In the genomic region with DNA sequence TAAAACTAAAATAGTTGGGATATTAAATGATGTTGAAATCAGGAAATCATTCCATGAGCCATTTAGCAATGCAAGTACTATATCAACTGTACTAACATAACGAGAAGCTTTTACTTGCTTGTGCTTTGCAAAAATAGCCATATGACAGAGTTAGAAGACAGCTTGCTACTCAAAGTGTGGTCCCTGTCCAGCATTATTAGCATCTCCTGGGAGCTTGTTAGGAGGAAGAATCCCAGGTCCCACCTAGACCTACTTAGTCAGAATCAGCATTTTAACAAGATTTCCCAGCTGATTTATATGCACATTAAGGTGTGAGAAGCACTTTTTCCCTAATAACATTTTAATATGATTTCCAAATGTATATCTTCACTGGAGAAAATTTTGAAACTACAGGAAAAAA, we compare ENCODE assay signal across 21 cellular contexts.
"Had no signal": no experiment of that assay in that cellular context is flagged by ENCODE, and none has a peak within 500 bp of the region (broad histone marks: within the 10 kb centered on the region; RNA-seq: fewer than 3 reads in every experiment).

No MANE protein-coding gene starts in this region.

- H3K36me3 ChIP-seq: lower lobe of right lung, tibial nerve had no signal

- H3K4me1 ChIP-seq: lower lobe of right lung had no signal

- H3K9me3 ChIP-seq: lower lobe of right lung, tibial nerve had no signal

- H3K27ac Mint-ChIP-seq: activated CD4-positive, alpha-beta T cell treated with anti-CD3 and anti-CD28 coated beads, Interleukin-2, amount 10 ng/mL, durations not matched to agents 24 days and 14 days; nephron progenitor cell had no signal

- H3K27me3 Mint-ChIP-seq: activated CD4-positive, alpha-beta T cell treated with anti-CD3 and anti-CD28 coated beads, Interleukin-2, amount 10 ng/mL, durations not matched to agents 24 days and 14 days had no signal

- H3K4me3 ChIP-seq: lower lobe of right lung, tibial nerve had no signal

- ATAC-seq: activated naive CD4-positive, alpha-beta T cell treated with anti-CD3 and anti-CD28 coated beads, Interleukin-2, amount 50 U/mL, for 72 hours; lower lobe of right lung; stimulated activated naive CD8-positive, alpha-beta T cell treated with anti-CD3 and anti-CD28 coated beads, Interleukin-15, Interleukin-2, amounts not matched to agents 100 U/mL and 50 U/mL, for 24 hours had no signal

- H3K27me3 ChIP-seq: dorsolateral prefrontal cortex, tibial nerve had no signal

- DNase-seq: activated CD4-positive, alpha-beta T cell treated with anti-CD3 and anti-CD28 coated beads, Interleukin-2, amount 10 ng/mL, durations not matched to agents 24 days and 14 days; activated CD8-positive, alpha-beta memory T cell treated with anti-CD3 and anti-CD28 coated beads, Interleukin-2, amount 50 U/mL, for 4 hours; activated effector memory CD4-positive, alpha-beta T cell treated with anti-CD3 and anti-CD28 coated beads, Interleukin-2, amount 50 U/mL, for 16 hours; activated T-cell treated with anti-CD3 and anti-CD28 coated beads, Interleukin-2, amount 50 U/mL, for 48 hours; amniotic stem cell; dorsolateral prefrontal cortex; foreskin fibroblast; glutamatergic neuron; hippocampal formation; islet precursor cell; lower lobe of right lung; nephron progenitor cell; occipital lobe; retina; stimulated activated CD8-positive, alpha-beta memory T cell treated with anti-CD3 and anti-CD28 coated beads, Interleukin-4, amount 100 ng/mL, for 48 hours; stimulated activated naive CD8-positive, alpha-beta T cell treated with anti-CD3 and anti-CD28 coated beads, Interleukin-15, Interleukin-2, amounts not matched to agents 100 U/mL and 50 U/mL, for 24 hours; T-helper 1 cell; T-helper 9 cell had no signal

- H3K27ac ChIP-seq: epithelial cell of prostate, lower lobe of right lung, tibial nerve had no signal

- H3K4me3 Mint-ChIP-seq: activated CD4-positive, alpha-beta T cell treated with anti-CD3 and anti-CD28 coated beads, Interleukin-2, amount 10 ng/mL, durations not matched to agents 24 days and 14 days; nephron progenitor cell had no signal

- H3K9me3 Mint-ChIP-seq: nephron progenitor cell had no signal
